8 cellular contexts compared by ENCODE assay signal in genomic region chr19:40718774-40719391, GRCh38. TPM values are rescaled to one million over a fixed set of nuclear protein-coding genes. Genes with fewer than 3 reads are reported as not detected.
DNase-seq lines count a peak whose midpoint lies in the region; ATAC-seq, FAIRE-seq and TF ChIP-seq lines count a peak whose summit lies in the region.

No MANE protein-coding gene starts in this region.

- peak overlapping the region; percentile 100 for H3K9ac ChIP-seq in mammary epithelial cell (ENCODE audit: insufficient read depth, low read length)
- peak overlapping the region; percentile 100 for H3K9ac ChIP-seq in keratinocyte (ENCODE audit: control insufficient read depth, extremely low read depth, insufficient read depth, low read length)

- CTCF ChIA-PET in mammary epithelial cell (lab: Charles Lee; ENCODE audit: low non-redundant PET) = interaction anchor here (0.6 to 0.7 kb wide), 2 partner anchors 32 to 84 kb away, joined by 3 to 7 read pairs; partner anchors contain the start of gene ACTMAP

- H3K4me3 ChIP-seq in mammary epithelial cell (replicated peaks in 1 of 3; ENCODE audit: insufficient read depth in 1 of 3, low read depth in 2 of 3, low read length in 3 of 3) = peak overlapping the region; percentile 56 to 90 (median 89)
- peak overlapping the region; percentile 62 to 90 (median 86) for H3K4me3 ChIP-seq in keratinocyte (ENCODE audit: control insufficient read depth in 2 of 3, extremely low read depth in 1 of 3, insufficient read depth in 2 of 3, low read depth in 1 of 3, low read length in 3 of 3)

- intact Hi-C loops in mammary epithelial cell (cut with micrococcal nuclease) = loop anchor here (5.0 kb wide), 1 partner anchor 543 kb away; the partner anchor contains the start of gene HNRNPUL1

- peak overlapping the region; percentile 81 to 94 for H3K4me3 Mint-ChIP-seq in stimulated activated naive B cell treated with anti-CD40 and anti-IgM and Interleukin-4, amounts not matched to agents 10 μg/mL and 1 μg/mL and 100 μg/mL, for 72 hours

- H3K4me2 ChIP-seq in mammary epithelial cell (ENCODE audit: insufficient read depth, low read depth, low read length) = peak overlapping the region; percentile 74
- H3K4me2 ChIP-seq in keratinocyte (ENCODE audit: control insufficient read depth, extremely low read depth, insufficient read depth, low read depth, low read length) = peak overlapping the region; percentile 88

- no peak overlapping the region for H2AFZ ChIP-seq in mammary epithelial cell (ENCODE audit: low read depth, low read length)
- no peak overlapping the region for H2AFZ ChIP-seq in keratinocyte (ENCODE audit: control insufficient read depth, low read length)

- DNase-seq in SIG-M5 treated with dmso at 0.1 percent for 504 hours (lab: John Stamatoyannopoulos, UW; ENCODE audit: unreplicated experiment) (peak; percentile 38), SIG-M5 (lab: John Stamatoyannopoulos, UW) (no peak), NCI-H526 treated with DMSO at 0.1 percent for 48 hours (lab: John Stamatoyannopoulos, UW) (peak; percentile 34), mammary epithelial cell (peak; percentile 94), keratinocyte (ENCODE audit: low read depth, low spot score) (peak; percentile 82), medulla oblongata (ENCODE audit: extremely low spot score) (no peak)
- no peak for DNase-seq in stimulated activated naive B cell treated with anti-CD40 and anti-IgM and Interleukin-4, amounts not matched to agents 10 μg/mL and 1 μg/mL and 100 μg/mL, for 72 hours
- DNase-seq in central memory CD4-positive, alpha-beta T cell = no peak

- dilution Hi-C loops in mammary epithelial cell (cut with HindIII; ENCODE audit: low sequenced_read_pairs) (no loop called here), keratinocyte (cut with MboI; ENCODE audit: extremely low pct_ligation_motif_present, low sequenced_read_pairs) (no loop called here)

- H3K9me3 ChIP-seq in mammary epithelial cell (replicated peaks; ENCODE audit: insufficient read depth, low read length) (no peaks in the 10 kb centered on the region), keratinocyte (ENCODE audit: control insufficient read depth, low read depth, low read length) (no peaks in the 10 kb centered on the region)

- H4K20me1 ChIP-seq in mammary epithelial cell (ENCODE audit: insufficient read depth, low read length) = no peaks in the 10 kb centered on the region
- H4K20me1 ChIP-seq in keratinocyte (ENCODE audit: control insufficient read depth, extremely low read depth, insufficient read depth, low read length) = peaks cover 3% of the 10 kb centered on the region

- no peaks in the 10 kb centered on the region for H3K27me3 Mint-ChIP-seq in stimulated activated naive B cell treated with anti-CD40 and anti-IgM and Interleukin-4, amounts not matched to agents 10 μg/mL and 1 μg/mL and 100 μg/mL, for 72 hours

- H3K9me1 ChIP-seq in keratinocyte (ENCODE audit: control insufficient read depth, extremely low read depth, insufficient read depth, low read length) = no peaks in the 10 kb centered on the region

- H3K27me3 ChIP-seq in mammary epithelial cell (ENCODE audit: insufficient read depth, low read length) (no peaks in the 10 kb centered on the region), keratinocyte (ENCODE audit: control insufficient read depth, extremely low read depth, insufficient read depth, low read length) (no peaks in the 10 kb centered on the region)

- H3K4me1 Mint-ChIP-seq in stimulated activated naive B cell treated with anti-CD40 and anti-IgM and Interleukin-4, amounts not matched to agents 10 μg/mL and 1 μg/mL and 100 μg/mL, for 72 hours = peaks cover 42 to 79% of the 10 kb centered on the region in 2 donors

- H3K27ac Mint-ChIP-seq in stimulated activated naive B cell treated with anti-CD40 and anti-IgM and Interleukin-4, amounts not matched to agents 10 μg/mL and 1 μg/mL and 100 μg/mL, for 72 hours = peak overlapping the region; percentile 69

- H3K27ac ChIP-seq in mammary epithelial cell (ENCODE audit: insufficient read depth, low read depth, low read length) (peak overlapping the region; percentile 100), keratinocyte (ENCODE audit: control insufficient read depth, insufficient read depth, low read length) (peak overlapping the region; percentile 100)

- WGBS in mammary epithelial cell (ENCODE audit: low coverage, missing lambda C conversion rate) = 2% methylated on average over 13 of the region's 16 CpGs

- TF ChIP-seq CTCF in mammary epithelial cell (conservative IDR thresholded peaks at IDR 0.05 in 1 of 2, IDR thresholded peaks at IDR 0.05 in 1 of 2; ENCODE audit: extremely low read depth in 1 of 2, insufficient read depth in 1 of 2, low read depth in 1 of 2, low read length in 2 of 2) (no peak), keratinocyte (optimal IDR thresholded peaks at IDR 0.05 in 1 of 3, IDR thresholded peaks at IDR 0.05 in 1 of 3, conservative IDR thresholded peaks at IDR 0.05 in 1 of 3; ENCODE audit: extremely low read depth in 1 of 3, insufficient read depth in 2 of 3, low read length in 3 of 3) (no peak)

- peaks cover 19 to 23% of the 10 kb centered on the region in 2 donors for H3K36me3 Mint-ChIP-seq in stimulated activated naive B cell treated with anti-CD40 and anti-IgM and Interleukin-4, amounts not matched to agents 10 μg/mL and 1 μg/mL and 100 μg/mL, for 72 hours

- FAIRE-seq in keratinocyte (lab: Jason Lieb, UNC) = no peak

- peaks cover 5% of the 10 kb centered on the region for H3K36me3 ChIP-seq in mammary epithelial cell (ENCODE audit: insufficient read depth, low read length)
- H3K36me3 ChIP-seq in keratinocyte (ENCODE audit: control insufficient read depth in 2 of 2, extremely low read depth in 1 of 2, insufficient read depth in 2 of 2, low read length in 2 of 2) = peaks cover 8 to 13% of the 10 kb centered on the region in 2 experiments

- peaks cover 38% of the 10 kb centered on the region for H3K4me1 ChIP-seq in mammary epithelial cell (ENCODE audit: insufficient read depth, low read length)
- H3K4me1 ChIP-seq in keratinocyte (ENCODE audit: control insufficient read depth, extremely low read depth, insufficient read depth, low read length) = peaks cover 41% of the 10 kb centered on the region

- in situ Hi-C loops in mammary epithelial cell (cut with MboI; ENCODE audit: low sequenced_read_pairs in 2 of 2) = no loop called here

- TSS peak; percentile 30 for BruUV-seq in mammary epithelial cell (replicated peaks; lab: Mats Ljungman, UMichigan)

- H3K9me3 Mint-ChIP-seq in stimulated activated naive B cell treated with anti-CD40 and anti-IgM and Interleukin-4, amounts not matched to agents 10 μg/mL and 1 μg/mL and 100 μg/mL, for 72 hours = no peaks in the 10 kb centered on the region

- H3K79me2 ChIP-seq in mammary epithelial cell (ENCODE audit: insufficient read depth, low read length) (peaks cover 76% of the 10 kb centered on the region), keratinocyte (ENCODE audit: control insufficient read depth, insufficient read depth, low read length) (peaks cover 59% of the 10 kb centered on the region)

- ATAC-seq in stimulated activated naive B cell treated with anti-CD40 and anti-IgM and Interleukin-4, amounts not matched to agents 10 μg/mL and 1 μg/mL and 100 μg/mL, for 72 hours (replicated peaks) = no peak

RNA-seq across cellular contexts. Expression of gene ITPKC, which starts 2.0 kb away (rescaled TPM):
- total RNA-seq in mammary epithelial cell = 10 to 100 TPM; 38.7 to 40.0 TPM
- polyA plus RNA-seq in mammary epithelial cell (25.4 TPM), keratinocyte (17.0 to 32.6 TPM (median 17.2 TPM) in 3 replicates)
- polyA minus RNA-seq in mammary epithelial cell (36.0 TPM), keratinocyte (26.8 to 44.5 TPM (median 40.3 TPM) in 3 replicates)
- 90.2 TPM for polyA plus RNA-seq in keratinocyte (2011; ENCODE audit: low read depth)
- 14.9 and 18.4 TPM in 2 replicates for polyA plus RNA-seq in keratinocyte (2011; cell fraction: cytosol; rRNA removed)
- 35.1 and 39.9 TPM in 2 replicates for polyA plus RNA-seq in keratinocyte (2011; cell fraction: nucleus; rRNA removed)
- 23.3 and 78.9 TPM in 2 replicates for polyA plus RNA-seq in keratinocyte (2012; ENCODE audit: low replicate concordance)
- 29.4 TPM for polyA minus RNA-seq in keratinocyte (2011; cell fraction: cytosol; rRNA and poly(A)+ RNA removed)
- 34.6 and 37.9 TPM in 2 replicates for polyA minus RNA-seq in keratinocyte (2011; cell fraction: nucleus; rRNA and poly(A)+ RNA removed)

RNA-seq across cellular contexts. Expression of gene COQ8B, which starts 2.2 kb away (rescaled TPM):
- 10 to 100 TPM; 23.8 to 32.0 TPM for total RNA-seq in mammary epithelial cell
- polyA plus RNA-seq in mammary epithelial cell (23.0 TPM), keratinocyte (11.0 to 13.8 TPM (median 13.8 TPM) in 3 replicates)
- polyA minus RNA-seq in mammary epithelial cell (39.1 TPM), keratinocyte (8.6 to 18.7 TPM (median 10.4 TPM) in 3 replicates)
- polyA plus RNA-seq in keratinocyte (2011; ENCODE audit: low read depth) = 2.0 TPM
- polyA plus RNA-seq in keratinocyte (2011; cell fraction: cytosol; rRNA removed) = 4.9 and 9.7 TPM in 2 replicates
- 17.3 and 23.2 TPM in 2 replicates for polyA plus RNA-seq in keratinocyte (2011; cell fraction: nucleus; rRNA removed)
- polyA plus RNA-seq in keratinocyte (2012; ENCODE audit: low replicate concordance) = 10.2 and 16.4 TPM in 2 replicates
- 11.7 TPM for polyA minus RNA-seq in keratinocyte (2011; cell fraction: cytosol; rRNA and poly(A)+ RNA removed)
- 11.3 and 12.1 TPM in 2 replicates for polyA minus RNA-seq in keratinocyte (2011; cell fraction: nucleus; rRNA and poly(A)+ RNA removed)

RNA-seq across cellular contexts. Expression of gene NUMBL, which starts 28.4 kb away (rescaled TPM):
- total RNA-seq in mammary epithelial cell = 10 to 100 TPM; 12.5 to 21.2 TPM
- 9.3 TPM for polyA plus RNA-seq in mammary epithelial cell
- 15.8 TPM for polyA minus RNA-seq in mammary epithelial cell
- polyA plus RNA-seq in keratinocyte = 5.5 to 6.0 TPM (median 5.7 TPM) in 3 replicates
- 2.1 TPM for polyA plus RNA-seq in keratinocyte (2011; ENCODE audit: low read depth)
- 2.8 and 6.6 TPM in 2 replicates for polyA plus RNA-seq in keratinocyte (2011; cell fraction: cytosol; rRNA removed)
- polyA plus RNA-seq in keratinocyte (2011; cell fraction: nucleus; rRNA removed) = 17.4 and 21.6 TPM in 2 replicates
- 5.1 and 6.9 TPM in 2 replicates for polyA plus RNA-seq in keratinocyte (2012; ENCODE audit: low replicate concordance)
- 7.4 to 12.4 TPM (median 7.8 TPM) in 3 replicates for polyA minus RNA-seq in keratinocyte
- polyA minus RNA-seq in keratinocyte (2011; cell fraction: cytosol; rRNA and poly(A)+ RNA removed) = 7.7 TPM
- 6.2 and 12.3 TPM in 2 replicates for polyA minus RNA-seq in keratinocyte (2011; cell fraction: nucleus; rRNA and poly(A)+ RNA removed)

RNA-seq across cellular contexts. Expression of gene ACTMAP, which starts 31.4 kb away (rescaled TPM):
- 10 to 100 TPM in 1 of 2 donors, 1 to 10 TPM in 1; 1.0 to 15.2 TPM for total RNA-seq in mammary epithelial cell
- polyA plus RNA-seq in mammary epithelial cell = 3.2 TPM
- 6.4 TPM for polyA minus RNA-seq in mammary epithelial cell
- 1.4 to 2.8 TPM (median 1.4 TPM) in 3 replicates for polyA plus RNA-seq in keratinocyte
- polyA plus RNA-seq in keratinocyte (2011; ENCODE audit: low read depth) = 1.4 TPM
- polyA plus RNA-seq in keratinocyte (2011; cell fraction: cytosol; rRNA removed) = 1.8 and 2.4 TPM in 2 replicates
- polyA plus RNA-seq in keratinocyte (2011; cell fraction: nucleus; rRNA removed) = 5.0 and 6.9 TPM in 2 replicates
- polyA plus RNA-seq in keratinocyte (2012; ENCODE audit: low replicate concordance) = 3.2 and 3.6 TPM in 2 replicates
- polyA minus RNA-seq in keratinocyte = 1.1 to 8.8 TPM (median 1.8 TPM) in 3 replicates
- polyA minus RNA-seq in keratinocyte (2011; cell fraction: cytosol; rRNA and poly(A)+ RNA removed) = 2.7 TPM
- polyA minus RNA-seq in keratinocyte (2011; cell fraction: nucleus; rRNA and poly(A)+ RNA removed) = 1.5 and 3.3 TPM in 2 replicates

RNA-seq across cellular contexts. Expression of gene SNRPA, which starts 32.1 kb away (rescaled TPM):
- 10 to 100 TPM; 28.2 to 99.3 TPM for total RNA-seq in mammary epithelial cell
- polyA plus RNA-seq in mammary epithelial cell (117 TPM), keratinocyte (54.5 to 129 TPM (median 93.4 TPM) in 3 replicates)
- polyA minus RNA-seq in mammary epithelial cell (257 TPM), keratinocyte (94.9 to 233 TPM (median 101 TPM) in 3 replicates)
- 9.3 TPM for polyA plus RNA-seq in keratinocyte (2011; ENCODE audit: low read depth)
- polyA plus RNA-seq in keratinocyte (2011; cell fraction: cytosol; rRNA removed) = 83.2 and 87.4 TPM in 2 replicates
- 62.4 and 70.6 TPM in 2 replicates for polyA plus RNA-seq in keratinocyte (2011; cell fraction: nucleus; rRNA removed)
- polyA plus RNA-seq in keratinocyte (2012; ENCODE audit: low replicate concordance) = 33.5 and 73.1 TPM in 2 replicates
- 82.5 TPM for polyA minus RNA-seq in keratinocyte (2011; cell fraction: cytosol; rRNA and poly(A)+ RNA removed)
- 42.8 and 63.6 TPM in 2 replicates for polyA minus RNA-seq in keratinocyte (2011; cell fraction: nucleus; rRNA and poly(A)+ RNA removed)

Comparison
In these comparisons a context has a peak if more than half of its experiments do, and no peak if none do; other contexts are left out.
1. DNase-seq: peak in SIG-M5 treated with dmso at 0.1 percent for 504 hours (single experiment), NCI-H526 treated with DMSO at 0.1 percent for 48 hours (single experiment), mammary epithelial cell (single experiment) and keratinocyte (single experiment); none in SIG-M5 (single experiment), stimulated activated naive B cell treated with anti-CD40 and anti-IgM and Interleukin-4, amounts not matched to agents 10 μg/mL and 1 μg/mL and 100 μg/mL, for 72 hours (single experiment), central memory CD4-positive, alpha-beta T cell (single experiment) and medulla oblongata (single experiment).